ENCODE assay signal across 3 cellular contexts in genomic region chr19:45333609-45334303, GRCh38.
TF ChIP-seq lines count a peak whose summit lies in the region.

No MANE protein-coding gene starts in this region.

TF ChIP-seq in HCT116, 20 proteins besides CTCF, POLR2A, EP300 and RAD21:
- no peak for TF ChIP-seq YY1 (IDR thresholded peaks at IDR 0.05; ENCODE audit: extremely low read depth, insufficient replicate concordance, low read depth, low read length)
- 0 out of 2 replicates have a peak, but pooled peaks have one; percentile 11 for TF ChIP-seq ZFX (IDR thresholded peaks at IDR 0.05)
- TF ChIP-seq CBX3 (IDR thresholded peaks at IDR 0.05; ENCODE audit: low read depth) = no peak

TF ChIP-seq in IMR-90, 13 proteins besides CTCF, POLR2A, EP300 and RAD21:
- TF ChIP-seq SMC3 (IDR thresholded peaks at IDR 0.05; ENCODE audit: low read depth, low read length) (no peak), USF2 (IDR thresholded peaks at IDR 0.05; ENCODE audit: low read depth, low read length) (peak; percentile 45), RCOR1 (IDR thresholded peaks at IDR 0.05; ENCODE audit: insufficient replicate concordance, low read length) (no peak), RFX5 (IDR thresholded peaks at IDR 0.05; ENCODE audit: low read depth, low read length) (no peak)
TF ChIP-seq in IMR-90: peak in this region for 1.

TF ChIP-seq in GM12878, 131 proteins besides CTCF, POLR2A, EP300 and RAD21:
- TF ChIP-seq USF1 (IDR thresholded peaks at IDR 0.05; ENCODE audit: borderline replicate concordance, extremely low read length, insufficient read depth, low read depth, low read length) = peak; percentile 58
- TF ChIP-seq REST (IDR thresholded peaks at IDR 0.05; ENCODE audit: low read depth, low read length) = no peak
- TF ChIP-seq PML (IDR thresholded peaks at IDR 0.05; ENCODE audit: low read length) = no peak
